In genomic region chr9:2285411-2285810, GRCh38 we compare ENCODE assay signal across 25 cellular contexts.
DNase-seq lines count a peak whose midpoint lies in the region; FAIRE-seq and TF ChIP-seq lines count a peak whose summit lies in the region.
"Had no signal": no experiment of that assay in that cellular context is flagged by ENCODE, and none has a peak within 500 bp of the region (broad histone marks: within the 10 kb centered on the region; RNA-seq: fewer than 3 reads in every experiment).

No MANE protein-coding gene starts in this region.

- no peak for TF ChIP-seq CTCF in D721Med (IDR thresholded peaks at IDR 0.05; ENCODE audit: insufficient read depth, missing control alignments)
- TF ChIP-seq CTCF in epithelial cell of esophagus (IDR thresholded peaks at IDR 0.05; ENCODE audit: insufficient read depth, low read depth, low read length, missing control alignments), result no peak
- TF ChIP-seq CTCF in nephron progenitor cell (IDR thresholded peaks at IDR 0.05), result no peak
- TF ChIP-seq CTCF in progenitor cell of endocrine pancreas (IDR thresholded peaks at IDR 0.05; ENCODE audit: unreplicated experiment), result no peak

- DNase-seq in D721Med (ENCODE audit: insufficient read length, low spot score) (no peak), NCI-H526 (lab: John Stamatoyannopoulos, UW) (peak; percentile 92 to 95), epithelial cell of esophagus (ENCODE audit: low read depth) (peak; percentile 92), nephron progenitor cell (no peak), progenitor cell of endocrine pancreas (ENCODE audit: low spot score, unreplicated experiment) (no peak)
- DNase-seq in activated CD4-positive, alpha-beta T cell treated with anti-CD3 and anti-CD28 coated beads, Interleukin-2, amount 10 ng/mL, durations not matched to agents 24 days and 14 days, result no peak
- DNase-seq: activated CD4-positive, alpha-beta T cell treated with anti-CD3 and anti-CD28 coated beads, Interleukin-2, amount 10 ng/mL, durations not matched to agents 7 days and 5 days; activated naive CD4-positive, alpha-beta T cell treated with Interleukin-2 at 50 U/mL for 16 hours; activated T-cell treated with anti-CD3 and anti-CD28 coated beads, Interleukin-2, amount 50 U/mL, for 4 hours; adrenal gland; body of pancreas; glutamatergic neuron; islet precursor cell; naive thymus-derived CD4-positive, alpha-beta T cell; occipital lobe; PC-9; SHP77 treated with DMSO at 0.1 percent for 48 hours; stimulated activated CD4-positive, alpha-beta T cell treated with anti-CD3 and anti-CD28 coated beads, Interleukin-15, amount 100 ng/mL, for 24 hours; stimulated activated naive CD4-positive, alpha-beta T cell; WERI-Rb-1 had no signal

- peaks cover 41% of the 10 kb centered on the region for H3K4me1 ChIP-seq in HUES64 (ENCODE audit: insufficient read depth, low read length)
- H3K4me1 ChIP-seq: adrenal gland had no signal

- H3K36me3 Mint-ChIP-seq in nephron progenitor cell (ENCODE audit: low read depth) (no peaks in the 10 kb centered on the region), progenitor cell of endocrine pancreas (ENCODE audit: insufficient read depth) (no peaks in the 10 kb centered on the region)
- no peaks in the 10 kb centered on the region for H3K36me3 Mint-ChIP-seq in activated CD4-positive, alpha-beta T cell treated with anti-CD3 and anti-CD28 coated beads, Interleukin-2, amount 10 ng/mL, durations not matched to agents 24 days and 14 days (ENCODE audit: low read depth)
- H3K36me3 Mint-ChIP-seq: mesothelial cell of epicardium; naive thymus-derived CD4-positive, alpha-beta T cell had no signal

- H3K9me3 Mint-ChIP-seq in nephron progenitor cell (no peaks in the 10 kb centered on the region), progenitor cell of endocrine pancreas (ENCODE audit: low read depth) (no peaks in the 10 kb centered on the region)
- no peaks in the 10 kb centered on the region for H3K9me3 Mint-ChIP-seq in activated CD4-positive, alpha-beta T cell treated with anti-CD3 and anti-CD28 coated beads, Interleukin-2, amount 10 ng/mL, durations not matched to agents 24 days and 14 days
- H3K9me3 Mint-ChIP-seq: activated CD4-positive, alpha-beta T cell treated with anti-CD3 and anti-CD28 coated beads, Interleukin-2, amount 10 ng/mL, durations not matched to agents 7 days and 5 days; activated T-cell treated with anti-CD3 and anti-CD28 coated beads, Interleukin-2, amount 50 U/mL, for 4 hours; mesothelial cell of epicardium; naive thymus-derived CD4-positive, alpha-beta T cell; T-helper 2 cell treated with Interferon-gamma antibody and Interleukin-4, amounts not matched to agents 5 μg/mL and 100 μg/mL, for 36 hours had no signal

- no peaks in the 10 kb centered on the region for H3K27me3 ChIP-seq in HUES64 (ENCODE audit: insufficient read depth, low read length)
- H3K27me3 ChIP-seq: adrenal gland, body of pancreas had no signal

- H3K27ac ChIP-seq in HUES64 (ENCODE audit: low read depth, low read length), result peak overlapping the region; percentile 57; the same call in 1 of the 2 replicates
- H3K27ac ChIP-seq: adrenal gland, body of pancreas, PC-9, WERI-Rb-1 had no signal

- intact Hi-C loops in activated CD4-positive, alpha-beta T cell treated with anti-CD3 and anti-CD28 coated beads, Interleukin-2, amount 10 ng/mL, durations not matched to agents 24 days and 14 days (cut with micrococcal nuclease), result no loop called here

- 50% methylated on average over 1 of the region's 2 CpGs for WGBS in HUES64

- 0 out of 2 replicates have a peak, but pooled peaks cover 15% of the 10 kb centered on the region for H3K36me3 ChIP-seq in HUES64 (ENCODE audit: insufficient read depth, low read length)
- H3K36me3 ChIP-seq: adrenal gland, WERI-Rb-1 had no signal

- H3K4me1 Mint-ChIP-seq in nephron progenitor cell (peaks cover 23% of the 10 kb centered on the region), progenitor cell of endocrine pancreas (ENCODE audit: low read depth) (peaks cover 10% of the 10 kb centered on the region)
- H3K4me1 Mint-ChIP-seq in activated CD4-positive, alpha-beta T cell treated with anti-CD3 and anti-CD28 coated beads, Interleukin-2, amount 10 ng/mL, durations not matched to agents 24 days and 14 days, result no peaks in the 10 kb centered on the region
- H3K4me1 Mint-ChIP-seq: activated CD4-positive, alpha-beta T cell treated with anti-CD3 and anti-CD28 coated beads, Interleukin-2, amount 10 ng/mL, durations not matched to agents 7 days and 5 days; naive thymus-derived CD4-positive, alpha-beta T cell had no signal

- no peak overlapping the region for H3K9ac ChIP-seq in HUES64 (ENCODE audit: low read depth, low read length)

- H3K27me3 Mint-ChIP-seq in nephron progenitor cell (ENCODE audit: low read depth, poor library complexity) (peaks cover 1% of the 10 kb centered on the region), progenitor cell of endocrine pancreas (peaks cover 6% of the 10 kb centered on the region)
- peaks cover 2% of the 10 kb centered on the region for H3K27me3 Mint-ChIP-seq in activated CD4-positive, alpha-beta T cell treated with anti-CD3 and anti-CD28 coated beads, Interleukin-2, amount 10 ng/mL, durations not matched to agents 24 days and 14 days

- no peaks in the 10 kb centered on the region for H3K9me3 ChIP-seq in HUES64 (ENCODE audit: insufficient read depth, low read depth, low read length)
- H3K9me3 ChIP-seq: adrenal gland, body of pancreas had no signal

- FAIRE-seq in D721Med (lab: Jason Lieb, UNC), result peak; percentile 51
- FAIRE-seq: endothelial cell of umbilical vein, urothelium cell line had no signal

- H3K4me3 ChIP-seq in HUES64 (ENCODE audit: low read length) (no peak overlapping the region), epithelial cell of esophagus (ENCODE audit: low read length) (no peak overlapping the region)
- H3K4me3 ChIP-seq: adrenal gland, body of pancreas, PC-9 had no signal

- no peak overlapping the region for H3K4me3 Mint-ChIP-seq in nephron progenitor cell
- H3K4me3 Mint-ChIP-seq in progenitor cell of endocrine pancreas (ENCODE audit: low read depth), result no peak overlapping the region
- no peak overlapping the region for H3K4me3 Mint-ChIP-seq in activated CD4-positive, alpha-beta T cell treated with anti-CD3 and anti-CD28 coated beads, Interleukin-2, amount 10 ng/mL, durations not matched to agents 24 days and 14 days
- H3K4me3 Mint-ChIP-seq: activated CD4-positive, alpha-beta T cell treated with anti-CD3 and anti-CD28 coated beads, Interleukin-2, amount 10 ng/mL, durations not matched to agents 7 days and 5 days; activated T-cell treated with anti-CD3 and anti-CD28 coated beads, Interleukin-2, amount 50 U/mL, for 4 hours; mesothelial cell of epicardium; naive thymus-derived CD4-positive, alpha-beta T cell; T-helper 2 cell treated with Interferon-gamma antibody and Interleukin-4, amounts not matched to agents 5 μg/mL and 100 μg/mL, for 36 hours had no signal

- H3K27ac Mint-ChIP-seq in nephron progenitor cell (no peak overlapping the region), progenitor cell of endocrine pancreas (no peak overlapping the region)
- no peak overlapping the region for H3K27ac Mint-ChIP-seq in activated CD4-positive, alpha-beta T cell treated with anti-CD3 and anti-CD28 coated beads, Interleukin-2, amount 10 ng/mL, durations not matched to agents 24 days and 14 days
- H3K27ac Mint-ChIP-seq: activated CD4-positive, alpha-beta T cell treated with anti-CD3 and anti-CD28 coated beads, Interleukin-2, amount 10 ng/mL, durations not matched to agents 7 days and 5 days; naive thymus-derived CD4-positive, alpha-beta T cell; T-helper 2 cell treated with Interferon-gamma antibody and Interleukin-4, amounts not matched to agents 5 μg/mL and 100 μg/mL, for 36 hours had no signal

Comparison
In these comparisons a context has a peak if more than half of its experiments do, and no peak if none do; other contexts are left out.
1. DNase-seq: peak in NCI-H526 (2 of 2) and epithelial cell of esophagus (single experiment); none in D721Med (single experiment), nephron progenitor cell (single experiment), progenitor cell of endocrine pancreas (single experiment) and activated CD4-positive, alpha-beta T cell treated with anti-CD3 and anti-CD28 coated beads, Interleukin-2, amount 10 ng/mL, durations not matched to agents 24 days and 14 days (single experiment).